Comparison of ENCODE assay signal across 11 cellular contexts in the genomic region with DNA sequence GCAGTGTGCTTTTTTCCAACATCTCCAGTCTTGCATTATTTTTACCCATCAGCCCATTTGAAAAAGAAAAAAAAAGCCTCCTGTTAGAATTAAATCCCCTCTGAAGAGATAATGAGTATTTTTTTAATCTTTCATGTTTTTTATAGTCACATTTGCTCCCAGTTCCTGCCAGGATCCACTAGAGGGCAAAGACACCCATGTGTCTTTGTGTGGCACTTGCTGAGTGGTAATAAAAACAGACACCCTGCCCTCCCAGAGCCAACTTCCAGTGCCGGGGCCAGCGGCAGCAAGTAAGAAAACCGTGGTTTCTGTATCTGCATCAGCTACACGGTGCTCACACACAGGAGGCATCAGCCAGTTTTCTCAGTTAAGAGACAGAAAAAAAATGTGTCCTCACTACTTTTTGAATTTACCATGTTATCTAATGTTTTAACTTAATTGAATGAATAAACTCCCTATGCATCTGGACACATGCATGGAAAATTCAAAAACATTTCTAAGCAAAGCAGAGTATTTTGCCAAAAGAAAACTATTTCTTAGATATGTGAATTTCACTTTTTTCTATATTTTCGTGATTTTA.
DNase-seq lines count a peak whose midpoint lies in the region; ATAC-seq, FAIRE-seq and TF ChIP-seq lines count a peak whose summit lies in the region.
"Had no signal": no experiment of that assay in that cellular context is flagged by ENCODE, and none has a peak within 500 bp of the region (broad histone marks: within the 10 kb centered on the region; RNA-seq: fewer than 3 reads in every experiment).

No MANE protein-coding gene starts in this region.

- H4K20me1 ChIP-seq in HepG2 (ENCODE audit: insufficient read depth, low read length) = no peaks in the 10 kb centered on the region

- CTCF ChIA-PET in HepG2 (lab: Yijun Ruan, JAX; ENCODE audit: low intra/inter-chr PET ratio, low total read pairs) (no interaction called here), Panc1 (lab: Charles Lee) (no interaction called here)

- no peaks in the 10 kb centered on the region for H3K4me1 ChIP-seq in liver (ENCODE audit: control insufficient read depth in 4 of 4, insufficient read depth in 4 of 4, low read length in 3 of 4)
- no peaks in the 10 kb centered on the region for H3K4me1 ChIP-seq in HepG2 (ENCODE audit: insufficient read depth, low read length)
- no peaks in the 10 kb centered on the region for H3K4me1 ChIP-seq in Panc1 (ENCODE audit: control insufficient read depth, insufficient read depth, low read length)
- H3K4me1 ChIP-seq: lower lobe of right lung had no signal

- in situ Hi-C loops in HepG2 (cut with HindIII; ENCODE audit: extremely low pct_ligation_motif_present, low pct_unique_long_range_greater_than_20kb) = no loop called here
- in situ Hi-C loops in Panc1 (cut with HindIII; ENCODE audit: low pct_unique_long_range_greater_than_20kb, low sequenced_read_pairs) = no loop called here

- DNase-seq in HepG2 (ENCODE audit: low spot score) = no peak
- no peak for DNase-seq in Panc1 (ENCODE audit: low read depth, low spot score)
- DNase-seq in fibroblast of the aortic adventitia (ENCODE audit: low read depth) = peak; percentile 7
- peak; percentile 59 for DNase-seq in urothelium cell line (ENCODE audit: low spot score)
- no peak for DNase-seq in GM10266 (ENCODE audit: extremely low spot score)
- DNase-seq: lower lobe of right lung; NCI-H510A treated with DMSO at 0.1 percent for 48 hours; stimulated activated naive CD8-positive, alpha-beta T cell treated with anti-CD3 and anti-CD28 coated beads, Interleukin-15, amount 100 ng/mL, for 72 hours had no signal

- H3K36me3 ChIP-seq in liver (ENCODE audit: control insufficient read depth in 4 of 4, insufficient read depth in 3 of 4, low read depth in 1 of 4, low read length in 3 of 4) = no peaks in the 10 kb centered on the region
- H3K36me3 ChIP-seq in HepG2 (replicated peaks in 1 of 2; ENCODE audit: control insufficient read depth in 1 of 2, insufficient read depth in 2 of 2, low read length in 2 of 2) = no peaks in the 10 kb centered on the region
- no peaks in the 10 kb centered on the region for H3K36me3 ChIP-seq in Panc1 (ENCODE audit: control insufficient read depth, insufficient read depth, low read length)
- H3K36me3 ChIP-seq: lower lobe of right lung had no signal

- H3K9me3 ChIP-seq in liver (ENCODE audit: control insufficient read depth in 4 of 4, low read length in 3 of 4) (no peaks in the 10 kb centered on the region), HepG2 (ENCODE audit: low read length) (no peaks in the 10 kb centered on the region), Panc1 (ENCODE audit: control insufficient read depth, insufficient read depth, low read depth, low read length) (no peaks in the 10 kb centered on the region)
- H3K9me3 ChIP-seq: lower lobe of right lung had no signal

- no peaks in the 10 kb centered on the region for H3K27me3 ChIP-seq in liver (ENCODE audit: control insufficient read depth in 4 of 4, insufficient read depth in 4 of 4, low read length in 3 of 4)
- H3K27me3 ChIP-seq in HepG2 (ENCODE audit: control insufficient read depth in 1 of 2, insufficient read depth in 2 of 2, low read length in 2 of 2) = 0 out of 5 replicates have a peak, but pooled peaks cover 0 to 6% of the 10 kb centered on the region in 2 experiments
- H3K27me3 ChIP-seq in Panc1 (ENCODE audit: control insufficient read depth, insufficient read depth, low read length) = no peaks in the 10 kb centered on the region

- H2AFZ ChIP-seq in HepG2 (ENCODE audit: low read length) = no peak overlapping the region

- H3K9ac ChIP-seq in liver (ENCODE audit: low read depth in 1 of 2, low read length in 2 of 2) (no peak overlapping the region), HepG2 (ENCODE audit: insufficient read depth, low read depth, low read length) (no peak overlapping the region)

- ATAC-seq in HepG2 (no peak), Panc1 (no peak), HG02973 (IDR thresholded peaks at IDR 0.05; ENCODE audit: unreplicated experiment) (no peak), GM21529 (IDR thresholded peaks at IDR 0.05; ENCODE audit: unreplicated experiment) (no peak)
- ATAC-seq: lower lobe of right lung; stimulated activated naive CD8-positive, alpha-beta T cell treated with anti-CD3 and anti-CD28 coated beads, Interleukin-15, amount 100 ng/mL, for 72 hours had no signal

- no peak for TF ChIP-seq EP300 in HepG2 (IDR thresholded peaks at IDR 0.05; ENCODE audit: low read depth in 2 of 2, low read length in 2 of 2)
- TF ChIP-seq EP300 in HepG2 (CRISPR knock-in tag; IDR thresholded peaks at IDR 0.05; ENCODE audit: borderline replicate concordance) = no peak

- TF ChIP-seq CTCF in liver (IDR thresholded peaks at IDR 0.05; ENCODE audit: low read depth, low read length, missing input control) = peak; percentile 14
- TF ChIP-seq CTCF in HepG2 (CRISPR knock-in tag; IDR thresholded peaks at IDR 0.05) = no peak
- peak; percentile 71 for TF ChIP-seq CTCF in Panc1 (IDR thresholded peaks at IDR 0.05)
- TF ChIP-seq CTCF in fibroblast of the aortic adventitia (IDR thresholded peaks at IDR 0.05; ENCODE audit: insufficient read depth, low read length) = peak; percentile 36
- no peak for TF ChIP-seq CTCF in GM10266 (IDR thresholded peaks at IDR 0.05; ENCODE audit: control insufficient read depth, insufficient read depth, low read depth, missing control alignments)

- BruUV-seq in HepG2 (replicated peaks; lab: Mats Ljungman, UMichigan) (no TSS peak), Panc1 (replicated peaks; lab: Mats Ljungman, UMichigan) (no TSS peak)

- H3K27ac ChIP-seq in liver (ENCODE audit: low read depth in 1 of 2, low read length in 2 of 2) (no peak overlapping the region), HepG2 (ENCODE audit: extremely low read length, insufficient read depth, low read length) (no peak overlapping the region), Panc1 (ENCODE audit: low read length) (no peak overlapping the region)
- H3K27ac ChIP-seq: lower lobe of right lung had no signal

- no peak for FAIRE-seq in HepG2 (lab: Jason Lieb, UNC)
- no peak for FAIRE-seq in urothelium cell line (lab: Jason Lieb, UNC)

- 42% methylated on average over 5 of the region's 5 CpGs for WGBS in liver
- WGBS in HepG2 (ENCODE audit: low lambda C conversion rate) = 0% methylated on average over 5 of the region's 5 CpGs

- intact Hi-C loops in HepG2 (cut with micrococcal nuclease; ENCODE audit: unreplicated experiment) (no loop called here), Panc1 (cut with micrococcal nuclease; ENCODE audit: unreplicated experiment) (no loop called here)

- no peak for TF ChIP-seq POLR2A in HepG2 (IDR thresholded peaks at IDR 0.05; ENCODE audit: insufficient read depth in 1 of 2, low read depth in 2 of 2, low read length in 2 of 2)

- no peaks in the 10 kb centered on the region for H3K79me2 ChIP-seq in HepG2 (ENCODE audit: insufficient read depth, low read length)

- no peak overlapping the region for H3K4me2 ChIP-seq in HepG2 (ENCODE audit: low read depth, low read length)

- H3K4me3 ChIP-seq in liver (ENCODE audit: low read depth in 1 of 3, low read length in 3 of 3) (no peak overlapping the region), HepG2 (replicated peaks in 1 of 3; ENCODE audit: insufficient read depth in 1 of 3, low read depth in 2 of 3, low read length in 3 of 3) (no peak overlapping the region), Panc1 (ENCODE audit: low read depth in 2 of 2, low read length in 2 of 2) (no peak overlapping the region), fibroblast of the aortic adventitia (ENCODE audit: low read depth, low read length) (no peak overlapping the region)
- H3K4me3 ChIP-seq: lower lobe of right lung had no signal

- POLR2A ChIA-PET in HepG2 (lab: Yijun Ruan, JAX) = no interaction called here
- POLR2A ChIA-PET in Panc1 (lab: Charles Lee) = no interaction called here

- TF ChIP-seq RAD21 in liver (IDR thresholded peaks at IDR 0.05) (no peak), HepG2 (CRISPR knock-in tag; IDR thresholded peaks at IDR 0.05) (no peak)

TF ChIP-seq in liver, 16 proteins besides CTCF, POLR2A, EP300 and RAD21 (continues in another document):
- no peak for TF ChIP-seq SP1 (IDR thresholded peaks at IDR 0.05)
- TF ChIP-seq YY1 (IDR thresholded peaks at IDR 0.05) = no peak
- no peak for TF ChIP-seq JUND (IDR thresholded peaks at IDR 0.05)
- TF ChIP-seq, protein P1, sequence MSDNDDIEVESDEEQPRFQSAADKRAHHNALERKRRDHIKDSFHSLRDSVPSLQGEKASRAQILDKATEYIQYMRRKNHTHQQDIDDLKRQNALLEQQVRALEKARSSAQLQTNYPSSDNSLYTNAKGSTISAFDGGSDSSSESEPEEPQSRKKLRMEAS (IDR thresholded peaks at IDR 0.05) = no peak
- no peak for TF ChIP-seq HNF4A (conservative IDR thresholded peaks at IDR 0.05)
- TF ChIP-seq TAF1 (conservative IDR thresholded peaks at IDR 0.05) = no peak
- TF ChIP-seq HNF4G (IDR thresholded peaks at IDR 0.05) = no peak
- TF ChIP-seq ATF3 (IDR thresholded peaks at IDR 0.05) = no peak
- no peak for TF ChIP-seq EGR1 (IDR thresholded peaks at IDR 0.05; ENCODE audit: low read depth in 2 of 2)

TF ChIP-seq in HepG2, 621 proteins besides CTCF, POLR2A, EP300 and RAD21 (continues in another document):
- TF ChIP-seq SSRP1 (CRISPR knock-in tag; IDR thresholded peaks at IDR 0.05) (no peak), RFX1 (IDR thresholded peaks at IDR 0.05) (no peak), ZNF703 (CRISPR knock-in tag; IDR thresholded peaks at IDR 0.05; ENCODE audit: borderline replicate concordance) (no peak), AGO2 (optimal IDR thresholded peaks at IDR 0.05; ENCODE audit: low read depth, low read length) (no peak)
- TF ChIP-seq, protein P2, sequence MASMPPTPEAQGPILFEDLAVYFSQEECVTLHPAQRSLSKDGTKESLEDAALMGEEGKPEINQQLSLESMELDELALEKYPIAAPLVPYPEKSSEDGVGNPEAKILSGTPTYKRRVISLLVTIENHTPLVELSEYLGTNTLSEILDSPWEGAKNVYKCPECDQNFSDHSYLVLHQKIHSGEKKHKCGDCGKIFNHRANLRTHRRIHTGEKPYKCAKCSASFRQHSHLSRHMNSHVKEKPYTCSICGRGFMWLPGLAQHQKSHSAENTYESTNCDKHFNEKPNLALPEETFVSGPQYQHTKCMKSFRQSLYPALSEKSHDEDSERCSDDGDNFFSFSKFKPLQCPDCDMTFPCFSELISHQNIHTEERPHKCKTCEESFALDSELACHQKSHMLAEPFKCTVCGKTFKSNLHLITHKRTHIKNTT (CRISPR knock-in tag; IDR thresholded peaks at IDR 0.05) = no peak

Comparison
In these comparisons a context has a peak if more than half of its experiments do, and no peak if none do; other contexts are left out.
1. CTCF ChIP-seq: peak in liver (single experiment), Panc1 (single experiment) and fibroblast of the aortic adventitia (single experiment); none in HepG2 (single experiment) and GM10266 (single experiment).
2. DNase-seq: peak in fibroblast of the aortic adventitia (single experiment) and urothelium cell line (single experiment); none in HepG2 (single experiment), Panc1 (single experiment) and GM10266 (single experiment).